ENCODE assay signal across 15 cellular contexts in the genomic region with DNA sequence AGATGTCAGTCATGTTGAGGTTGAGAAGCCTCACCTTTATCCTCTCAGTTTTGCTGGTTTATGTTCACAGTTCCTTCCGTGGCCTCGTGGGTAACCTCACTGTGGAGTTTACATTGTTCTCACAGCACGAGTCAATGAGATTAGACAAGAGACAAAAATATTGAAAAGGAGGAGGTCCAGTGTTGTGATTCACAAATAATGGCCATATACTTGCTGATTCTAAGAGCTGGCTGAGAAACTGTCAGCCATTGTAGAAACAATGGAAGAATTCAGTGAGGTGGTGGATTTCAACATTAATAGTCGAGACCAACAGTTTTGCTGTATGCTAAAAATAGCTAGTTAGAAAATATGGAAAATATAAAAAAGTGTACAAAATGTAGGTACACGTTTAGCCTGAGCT.
DNase-seq lines count a peak whose midpoint lies in the region; ATAC-seq, FAIRE-seq and TF ChIP-seq lines count a peak whose summit lies in the region.
"Had no signal": no experiment of that assay in that cellular context is flagged by ENCODE, and none has a peak within 500 bp of the region (broad histone marks: within the 10 kb centered on the region; RNA-seq: fewer than 3 reads in every experiment).

No MANE protein-coding gene starts in this region.

- no peak overlapping the region for H4K91ac ChIP-seq in neuronal stem cell (ENCODE audit: low read depth, low read length, poor library complexity)

- peak; percentile 60 for FAIRE-seq in bronchial epithelial cell (lab: Jason Lieb, UNC)

- no peaks in the 10 kb centered on the region for H4K20me1 ChIP-seq in GM23338 (replicated peaks; ENCODE audit: insufficient read depth)

- no peak overlapping the region for H3K27ac Mint-ChIP-seq in GM23338
- H3K27ac Mint-ChIP-seq: CD8-positive, alpha-beta T cell had no signal

- H3K27me3 ChIP-seq in GM23338 (ENCODE audit: insufficient read depth) = no peaks in the 10 kb centered on the region
- H3K27me3 ChIP-seq in bronchial epithelial cell (ENCODE audit: control insufficient read depth, insufficient read depth, low read length) = no peaks in the 10 kb centered on the region
- no peaks in the 10 kb centered on the region for H3K27me3 ChIP-seq in neuronal stem cell (ENCODE audit: control insufficient read depth in 3 of 3, insufficient read depth in 3 of 3, low read depth in 1 of 3, low read length in 3 of 3)
- H3K27me3 ChIP-seq in body of pancreas = no peaks in the 10 kb centered on the region
- H3K27me3 ChIP-seq in Peyer's patch = no peaks in the 10 kb centered on the region

- H3K4ac ChIP-seq in neuronal stem cell (ENCODE audit: low read length) = no peak overlapping the region

- peaks cover 5% of the 10 kb centered on the region; the same call in 1 of the 2 replicates for H3F3A ChIP-seq in GM23338 (replicated peaks; ENCODE audit: low read depth)

- peaks cover 36% of the 10 kb centered on the region for H3K4me1 ChIP-seq in GM23338 (ENCODE audit: insufficient read depth)
- peaks cover 15 to 19% of the 10 kb centered on the region in 2 donors for H3K4me1 ChIP-seq in neuronal stem cell (ENCODE audit: control insufficient read depth in 2 of 2, insufficient read depth in 1 of 2, low read depth in 1 of 2, low read length in 2 of 2)
- H3K4me1 ChIP-seq in body of pancreas = no peaks in the 10 kb centered on the region
- H3K4me1 ChIP-seq in Peyer's patch = no peaks in the 10 kb centered on the region

- H3K4me2 ChIP-seq in GM23338 (no peak overlapping the region), neuronal stem cell (ENCODE audit: insufficient read depth, low read length, poor library complexity, severe bottlenecking) (no peak overlapping the region)

- H3K36me3 ChIP-seq in GM23338 (ENCODE audit: insufficient read depth) (peaks cover 10% of the 10 kb centered on the region), bronchial epithelial cell (ENCODE audit: control insufficient read depth, insufficient read depth, low read length) (no peaks in the 10 kb centered on the region), neuronal stem cell (replicated peaks in 1 of 2; ENCODE audit: control insufficient read depth in 2 of 2, insufficient read depth in 2 of 2, low read length in 2 of 2) (no peaks in the 10 kb centered on the region), body of pancreas (replicated peaks in 1 of 2; ENCODE audit: insufficient read depth in 1 of 2, low read depth in 2 of 2) (no peaks in the 10 kb centered on the region), Peyer's patch (no peaks in the 10 kb centered on the region)

- ATAC-seq in GM23338 (no peak), body of pancreas (no peak), HG03108 (IDR thresholded peaks at IDR 0.05; ENCODE audit: unreplicated experiment) (no peak)
- ATAC-seq: CD8-positive, alpha-beta T cell had no signal

- no peaks in the 10 kb centered on the region for H3K79me1 ChIP-seq in neuronal stem cell (ENCODE audit: low read depth, low read length)

- H3K4me3 ChIP-seq in GM23338 (no peak overlapping the region), bronchial epithelial cell (ENCODE audit: low read depth, low read length) (no peak overlapping the region), neuronal stem cell (ENCODE audit: low read length in 2 of 2) (no peak overlapping the region), body of pancreas (no peak overlapping the region), Peyer's patch (no peak overlapping the region)

- peak overlapping the region; percentile 64; the same call in 1 of the 2 replicates for H2AFZ ChIP-seq in GM23338
- peak overlapping the region; percentile 42 for H2AFZ ChIP-seq in neuronal stem cell (ENCODE audit: low read length)

- WGBS in neuronal stem cell (ENCODE audit: extremely low coverage in 2 of 2, insufficient read length in 2 of 2, insufficient replicate concordance in 1 of 2), 2 donors = no CpG with 5 or more reads among the region's 5 CpGs
- 18 to 19% methylated on average over 5 of the region's 5 CpGs for WGBS in body of pancreas, 2 donors

- H3K9ac ChIP-seq in neuronal stem cell (ENCODE audit: low read depth, low read length, poor library complexity) = no peak overlapping the region

- no peak overlapping the region for H3K4me3 Mint-ChIP-seq in GM23338
- H3K4me3 Mint-ChIP-seq: CD8-positive, alpha-beta T cell had no signal

- no peak overlapping the region for H2BK15ac ChIP-seq in neuronal stem cell (ENCODE audit: low read length)

- intact Hi-C loops in body of pancreas (cut with DNase I) = no loop called here

- H3K9me3 Mint-ChIP-seq in GM23338 = peaks cover 35% of the 10 kb centered on the region

- H2BK5ac ChIP-seq in neuronal stem cell (ENCODE audit: low read length) = no peak overlapping the region

- no peak overlapping the region for H2AK5ac ChIP-seq in neuronal stem cell (ENCODE audit: low read depth, low read length)

- H4K8ac ChIP-seq in neuronal stem cell (ENCODE audit: low read depth, low read length) = no peak overlapping the region

- H3K9me2 ChIP-seq in GM23338 (ENCODE audit: insufficient read depth) = 0 out of 2 replicates have a peak, but pooled peaks cover 3% of the 10 kb centered on the region

- H3K36me3 Mint-ChIP-seq in GM23338 (ENCODE audit: low read depth) = peaks cover 29% of the 10 kb centered on the region
- H3K36me3 Mint-ChIP-seq: CD8-positive, alpha-beta T cell had no signal

- H3K27ac ChIP-seq in GM23338 (ENCODE audit: low read depth) = no peak overlapping the region
- H3K27ac ChIP-seq in neuronal stem cell (replicated peaks; ENCODE audit: low read length) = peak overlapping the region; percentile 13
- no peak overlapping the region for H3K27ac ChIP-seq in body of pancreas
- H3K27ac ChIP-seq in Peyer's patch = no peak overlapping the region
- H3K27ac ChIP-seq: 22Rv1, RWPE1 had no signal

- no peak for TF ChIP-seq CTCF in GM23338 (conservative IDR thresholded peaks at IDR 0.05; ENCODE audit: low read depth in 2 of 2)
- no peak for TF ChIP-seq CTCF in bronchial epithelial cell (IDR thresholded peaks at IDR 0.05; ENCODE audit: insufficient read depth, low read length, severe bottlenecking)
- TF ChIP-seq CTCF in body of pancreas (IDR thresholded peaks at IDR 0.05) = no peak
- TF ChIP-seq CTCF in Peyer's patch (IDR thresholded peaks at IDR 0.05) = no peak
- no peak for TF ChIP-seq CTCF in GM20000 (IDR thresholded peaks at IDR 0.05; ENCODE audit: extremely low read depth, missing control alignments)

- no peak overlapping the region for H2BK12ac ChIP-seq in neuronal stem cell (ENCODE audit: low read length)

- no peak overlapping the region for H3K18ac ChIP-seq in neuronal stem cell (ENCODE audit: low read length)

- no peak overlapping the region for H3K23ac ChIP-seq in neuronal stem cell (ENCODE audit: low read depth, low read length, poor library complexity)

- no peak overlapping the region for H2BK120ac ChIP-seq in neuronal stem cell (ENCODE audit: low read depth, low read length)

- no peak for DNase-seq in GM23338 (ENCODE audit: low spot score)
- no peak for DNase-seq in bronchial epithelial cell (ENCODE audit: low read depth)
- DNase-seq in inferior parietal cortex (ENCODE audit: extremely low spot score) = peak; percentile 9
- no peak for DNase-seq in neuronal stem cell (ENCODE audit: low spot score)
- no peak for DNase-seq in body of pancreas
- DNase-seq in Peyer's patch = no peak
- no peak for DNase-seq in GM20000 (ENCODE audit: low spot score)
- DNase-seq: CD8-positive, alpha-beta T cell; GF-D8; NCI-H1436; NCI-H2081; NCI-H524 had no signal

- TF ChIP-seq POLR2A in body of pancreas (IDR thresholded peaks at IDR 0.05) = no peak
- TF ChIP-seq POLR2A in Peyer's patch (IDR thresholded peaks at IDR 0.05) = no peak

- peaks cover 36% of the 10 kb centered on the region for H3K4me1 Mint-ChIP-seq in GM23338

- no peaks in the 10 kb centered on the region for H3K79me2 ChIP-seq in GM23338 (replicated peaks; ENCODE audit: insufficient read depth)

- peaks cover 6% of the 10 kb centered on the region for H3K27me3 Mint-ChIP-seq in GM23338 (ENCODE audit: insufficient read depth, low read depth, poor library complexity)

- H3K9me3 ChIP-seq in neuronal stem cell (replicated peaks in 1 of 2; ENCODE audit: control insufficient read depth in 2 of 2, insufficient read depth in 1 of 2, low read depth in 1 of 2, low read length in 2 of 2) (peaks cover 5 to 23% of the 10 kb centered on the region in 2 donors), body of pancreas (no peaks in the 10 kb centered on the region), Peyer's patch (no peaks in the 10 kb centered on the region)

- no peak overlapping the region for H3K14ac ChIP-seq in neuronal stem cell (ENCODE audit: low read length)

TF ChIP-seq in GM23338, 12 proteins besides CTCF, POLR2A, EP300 and RAD21 (continues in another document):
- no peak for TF ChIP-seq STAT1 (IDR thresholded peaks at IDR 0.05; ENCODE audit: unreplicated experiment)
- TF ChIP-seq, protein P1, sequence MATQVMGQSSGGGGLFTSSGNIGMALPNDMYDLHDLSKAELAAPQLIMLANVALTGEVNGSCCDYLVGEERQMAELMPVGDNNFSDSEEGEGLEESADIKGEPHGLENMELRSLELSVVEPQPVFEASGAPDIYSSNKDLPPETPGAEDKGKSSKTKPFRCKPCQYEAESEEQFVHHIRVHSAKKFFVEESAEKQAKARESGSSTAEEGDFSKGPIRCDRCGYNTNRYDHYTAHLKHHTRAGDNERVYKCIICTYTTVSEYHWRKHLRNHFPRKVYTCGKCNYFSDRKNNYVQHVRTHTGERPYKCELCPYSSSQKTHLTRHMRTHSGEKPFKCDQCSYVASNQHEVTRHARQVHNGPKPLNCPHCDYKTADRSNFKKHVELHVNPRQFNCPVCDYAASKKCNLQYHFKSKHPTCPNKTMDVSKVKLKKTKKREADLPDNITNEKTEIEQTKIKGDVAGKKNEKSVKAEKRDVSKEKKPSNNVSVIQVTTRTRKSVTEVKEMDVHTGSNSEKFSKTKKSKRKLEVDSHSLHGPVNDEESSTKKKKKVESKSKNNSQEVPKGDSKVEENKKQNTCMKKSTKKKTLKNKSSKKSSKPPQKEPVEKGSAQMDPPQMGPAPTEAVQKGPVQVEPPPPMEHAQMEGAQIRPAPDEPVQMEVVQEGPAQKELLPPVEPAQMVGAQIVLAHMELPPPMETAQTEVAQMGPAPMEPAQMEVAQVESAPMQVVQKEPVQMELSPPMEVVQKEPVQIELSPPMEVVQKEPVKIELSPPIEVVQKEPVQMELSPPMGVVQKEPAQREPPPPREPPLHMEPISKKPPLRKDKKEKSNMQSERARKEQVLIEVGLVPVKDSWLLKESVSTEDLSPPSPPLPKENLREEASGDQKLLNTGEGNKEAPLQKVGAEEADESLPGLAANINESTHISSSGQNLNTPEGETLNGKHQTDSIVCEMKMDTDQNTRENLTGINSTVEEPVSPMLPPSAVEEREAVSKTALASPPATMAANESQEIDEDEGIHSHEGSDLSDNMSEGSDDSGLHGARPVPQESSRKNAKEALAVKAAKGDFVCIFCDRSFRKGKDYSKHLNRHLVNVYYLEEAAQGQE (IDR thresholded peaks at IDR 0.05; ENCODE audit: unreplicated experiment) = no peak
- no peak for TF ChIP-seq JUNB (IDR thresholded peaks at IDR 0.05; ENCODE audit: unreplicated experiment)
